In genomic region chr20:45450097-45450818, GRCh38 we compare ENCODE assay signal across 9 cellular contexts. TPM values are rescaled to one million over a fixed set of nuclear protein-coding genes. Genes with fewer than 3 reads are reported as not detected.
DNase-seq lines count a peak whose midpoint lies in the region; ATAC-seq and TF ChIP-seq lines count a peak whose summit lies in the region.
"Had no signal": no experiment of that assay in that cellular context is flagged by ENCODE, and none has a peak within 500 bp of the region (broad histone marks: within the 10 kb centered on the region; RNA-seq: fewer than 3 reads in every experiment).

No MANE protein-coding gene starts in this region.

- DNase-seq in COLO668 (lab: John Stamatoyannopoulos, UW; ENCODE audit: unreplicated experiment) (peak; percentile 44), HCEC 1CT (peak; percentile 59), NOMO-1 treated with dmso at 0.1 percent for 144 hours (lab: John Stamatoyannopoulos, UW; ENCODE audit: unreplicated experiment) (peak; percentile 65), colonic mucosa (peak; percentile 54), memory B cell (ENCODE audit: low spot score in 2 of 2) (no peak), aorta (no peak), NCI-H1048 (lab: John Stamatoyannopoulos, UW) (no peak)
- DNase-seq in activated CD4-positive, alpha-beta T cell treated with anti-CD3 and anti-CD28 coated beads, Interleukin-2, amount 50 U/mL, for 1 hour, result no peak

- no peak overlapping the region for H3K4me3 ChIP-seq in colonic mucosa
- no peak overlapping the region for H3K4me3 ChIP-seq in aorta (ENCODE audit: low read length in 2 of 2)

- no peak overlapping the region for H3K27ac Mint-ChIP-seq in memory B cell
- H3K27ac Mint-ChIP-seq: T-helper 1 cell treated with Interleukin-12 subunit alpha and Interleukin-12 subunit beta and Interleukin-4 antibody, amounts not matched to agents 30 μg/mL and 1 μg/mL, for 36 hours had no signal

- intact Hi-C loops in colonic mucosa (cut with DNase I), result no loop called here
- intact Hi-C loops in aorta (cut with DNase I), result loop anchor here in 1 of 2 donors (5.0 kb wide), 1 partner anchor 133 kb away; no protein-coding TSS in a partner anchor

- no peaks in the 10 kb centered on the region for H3K9me3 Mint-ChIP-seq in memory B cell
- H3K9me3 Mint-ChIP-seq: T-helper 1 cell treated with Interleukin-12 subunit alpha and Interleukin-12 subunit beta and Interleukin-4 antibody, amounts not matched to agents 30 μg/mL and 1 μg/mL, for 36 hours had no signal

- no peak overlapping the region for H3K9ac ChIP-seq in colonic mucosa (ENCODE audit: low read depth in 2 of 2, low read length in 2 of 2)

- peaks cover 4% of the 10 kb centered on the region for H3K36me3 Mint-ChIP-seq in memory B cell

- no peaks in the 10 kb centered on the region for H3K27me3 ChIP-seq in colonic mucosa
- no peaks in the 10 kb centered on the region for H3K27me3 ChIP-seq in aorta (ENCODE audit: control insufficient read depth in 1 of 2, insufficient read depth in 2 of 2, low read length in 1 of 2)

- WGBS in aorta, 2 donors, result 54 to 55% methylated on average over 5 of the region's 5 CpGs

- H3K4me3 Mint-ChIP-seq in memory B cell, result no peak overlapping the region
- H3K4me3 Mint-ChIP-seq: T-helper 1 cell treated with Interleukin-12 subunit alpha and Interleukin-12 subunit beta and Interleukin-4 antibody, amounts not matched to agents 30 μg/mL and 1 μg/mL, for 36 hours had no signal

- TF ChIP-seq CTCF in colonic mucosa (IDR thresholded peaks at IDR 0.05), result peak; percentile 61

- H3K27me3 Mint-ChIP-seq in memory B cell, result peaks cover 3% of the 10 kb centered on the region

- H3K4me1 ChIP-seq in colonic mucosa (no peaks in the 10 kb centered on the region), aorta (ENCODE audit: control insufficient read depth in 1 of 2, insufficient read depth in 2 of 2, low read length in 2 of 2) (no peaks in the 10 kb centered on the region)

- ATAC-seq in memory B cell (ENCODE audit: low read depth) (peak; percentile 79), aorta (ENCODE audit: low FRiP score) (no peak)

- no peaks in the 10 kb centered on the region for H3K9me3 ChIP-seq in colonic mucosa
- H3K9me3 ChIP-seq in aorta (ENCODE audit: control insufficient read depth, low read length), result no peaks in the 10 kb centered on the region

- H3K27ac ChIP-seq in colonic mucosa (no peak overlapping the region), aorta (ENCODE audit: low read depth in 1 of 2, low read length in 2 of 2) (no peak overlapping the region)

- H3K36me3 ChIP-seq in colonic mucosa, result no peaks in the 10 kb centered on the region
- no peaks in the 10 kb centered on the region for H3K36me3 ChIP-seq in aorta (ENCODE audit: control insufficient read depth in 1 of 2, insufficient read depth in 2 of 2, low read length in 1 of 2)

- H3K4me1 Mint-ChIP-seq in memory B cell, result peaks cover 18% of the 10 kb centered on the region

RNA-seq across cellular contexts. Expression of gene WFDC2, which starts 19.3 kb away (rescaled TPM):
- total RNA-seq in colonic mucosa, result 100 to 1,000 TPM; 117 to 285 TPM
- total RNA-seq in aorta, result 1 to 10 TPM; 1.5 to 2.3 TPM
- 1 to 10 TPM in 1 of 2 donors, under 1 TPM in 1; 0.56 to 1.0 TPM for polyA plus RNA-seq in aorta

RNA-seq across cellular contexts. Expression of gene PIGT, which starts 34.3 kb away (rescaled TPM):
- 100 to 1,000 TPM; 129 to 140 TPM for total RNA-seq in colonic mucosa
- total RNA-seq in aorta, result 100 to 1,000 TPM; 113 TPM
- 100 to 1,000 TPM in 1 of 2 donors, 10 to 100 TPM in 1; 69.0 to 151 TPM for polyA plus RNA-seq in aorta

RNA-seq across cellular contexts. Expression of gene DBNDD2, which starts 42.2 kb away (rescaled TPM):
- 100 to 1,000 TPM; 109 to 131 TPM for total RNA-seq in colonic mucosa
- 100 to 1,000 TPM; 104 to 123 TPM for total RNA-seq in aorta
- polyA plus RNA-seq in aorta, result 100 to 1,000 TPM; 140 to 231 TPM

Comparison
In these comparisons a context has a peak if more than half of its experiments do, and no peak if none do; other contexts are left out.
1. DNase-seq: peak in COLO668 (single experiment), HCEC 1CT (single experiment), NOMO-1 treated with dmso at 0.1 percent for 144 hours (single experiment) and colonic mucosa (single experiment); none in memory B cell (0 of 2), aorta (0 of 2), NCI-H1048 (single experiment) and activated CD4-positive, alpha-beta T cell treated with anti-CD3 and anti-CD28 coated beads, Interleukin-2, amount 50 U/mL, for 1 hour (single experiment).
2. RNA of gene WFDC2, which starts 19.3 kb away (total RNA-seq): 117 to 285 TPM in colonic mucosa; 1.5 to 2.3 TPM in aorta; every median in the first group is over 10 times any median in the second.